Comparison of ENCODE assay signal across 10 cellular contexts in the genomic region with DNA sequence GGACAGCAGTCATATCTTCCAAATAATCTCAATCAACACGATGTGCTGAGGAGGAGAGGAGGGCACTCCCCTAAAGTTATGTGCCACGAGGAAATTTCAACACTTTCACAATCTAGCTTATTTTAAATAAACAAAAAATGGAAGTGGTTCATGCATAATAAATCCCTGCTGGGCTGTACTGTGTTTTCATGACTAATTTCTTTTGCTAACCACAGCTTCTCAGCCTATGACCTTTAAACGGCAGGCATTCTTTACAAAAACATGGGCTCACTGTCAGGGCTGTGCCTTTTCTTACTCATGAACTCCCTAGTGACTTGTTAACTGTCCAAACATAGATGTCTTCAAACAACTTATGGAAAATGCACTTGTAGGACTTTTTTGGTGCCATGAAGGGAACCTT.
DNase-seq lines count a peak whose midpoint lies in the region; ATAC-seq lines count a peak whose summit lies in the region.
"Had no signal": no experiment of that assay in that cellular context is flagged by ENCODE, and none has a peak within 500 bp of the region (broad histone marks: within the 10 kb centered on the region; RNA-seq: fewer than 3 reads in every experiment).

No MANE protein-coding gene starts in this region.

- H3K27me3 Mint-ChIP-seq in stimulated activated naive CD8-positive, alpha-beta T cell treated with anti-CD3 and anti-CD28 coated beads, Interleukin-15, amount 100 ng/mL, for 72 hours: no peaks in the 10 kb centered on the region
- H3K27me3 Mint-ChIP-seq: activated CD8-positive, alpha-beta memory T cell treated with anti-CD3 and anti-CD28 coated beads, Interleukin-2, amount 10 ng/mL, durations not matched to agents 7 days and 5 days had no signal

- no peaks in the 10 kb centered on the region for H3K4me1 Mint-ChIP-seq in stimulated activated naive CD8-positive, alpha-beta T cell treated with anti-CD3 and anti-CD28 coated beads, Interleukin-15, amount 100 ng/mL, for 72 hours
- H3K4me1 Mint-ChIP-seq: activated CD8-positive, alpha-beta memory T cell treated with anti-CD3 and anti-CD28 coated beads, Interleukin-2, amount 10 ng/mL, durations not matched to agents 7 days and 5 days had no signal

- peak; percentile 40 for ATAC-seq in stimulated activated naive CD8-positive, alpha-beta T cell treated with anti-CD3 and anti-CD28 coated beads, Interleukin-15, Interleukin-2, amounts not matched to agents 100 U/mL and 50 U/mL, for 24 hours
- ATAC-seq in stimulated activated naive CD8-positive, alpha-beta T cell treated with anti-CD3 and anti-CD28 coated beads, Interleukin-15, amount 100 ng/mL, for 72 hours: no peak
- ATAC-seq in GM21423 (IDR thresholded peaks at IDR 0.05; ENCODE audit: unreplicated experiment) (no peak), GM18868 (IDR thresholded peaks at IDR 0.05; ENCODE audit: unreplicated experiment) (no peak)
- ATAC-seq: activated CD8-positive, alpha-beta memory T cell treated with anti-CD3 and anti-CD28 coated beads, Interleukin-2, amount 10 ng/mL, durations not matched to agents 7 days and 5 days had no signal

- no peak overlapping the region for H3K27ac Mint-ChIP-seq in stimulated activated naive CD8-positive, alpha-beta T cell treated with anti-CD3 and anti-CD28 coated beads, Interleukin-15, amount 100 ng/mL, for 72 hours
- H3K27ac Mint-ChIP-seq: activated CD8-positive, alpha-beta memory T cell treated with anti-CD3 and anti-CD28 coated beads, Interleukin-2, amount 10 ng/mL, durations not matched to agents 7 days and 5 days had no signal

- H3K4me3 Mint-ChIP-seq in stimulated activated naive CD8-positive, alpha-beta T cell treated with anti-CD3 and anti-CD28 coated beads, Interleukin-15, amount 100 ng/mL, for 72 hours: no peak overlapping the region
- H3K4me3 Mint-ChIP-seq: activated CD8-positive, alpha-beta memory T cell treated with anti-CD3 and anti-CD28 coated beads, Interleukin-2, amount 10 ng/mL, durations not matched to agents 7 days and 5 days had no signal

- no peak for DNase-seq in stimulated activated naive CD8-positive, alpha-beta T cell treated with anti-CD3 and anti-CD28 coated beads, Interleukin-15, Interleukin-2, amounts not matched to agents 100 U/mL and 50 U/mL, for 24 hours
- no peak for DNase-seq in stimulated activated naive CD8-positive, alpha-beta T cell treated with anti-CD3 and anti-CD28 coated beads, Interleukin-15, amount 100 ng/mL, for 72 hours
- peak; percentile 64 for DNase-seq in T1000 (lab: John Stamatoyannopoulos, UW)
- peak; percentile 41 for DNase-seq in glomerular endothelial cell (ENCODE audit: extremely low read depth, low read depth, low spot score)
- DNase-seq in NCI-H526 treated with DMSO at 0.1 percent for 48 hours (lab: John Stamatoyannopoulos, UW): no peak
- DNase-seq in Ammon's horn (ENCODE audit: low spot score): no peak
- DNase-seq: activated CD8-positive, alpha-beta memory T cell treated with anti-CD3 and anti-CD28 coated beads, Interleukin-2, amount 10 ng/mL, durations not matched to agents 7 days and 5 days; ovary had no signal

- H3K9me3 Mint-ChIP-seq in stimulated activated naive CD8-positive, alpha-beta T cell treated with anti-CD3 and anti-CD28 coated beads, Interleukin-15, amount 100 ng/mL, for 72 hours: no peaks in the 10 kb centered on the region

Comparison
In these comparisons a context has a peak if more than half of its experiments do, and no peak if none do; other contexts are left out.
1. DNase-seq: peak in T1000 (single experiment) and glomerular endothelial cell (single experiment); none in stimulated activated naive CD8-positive, alpha-beta T cell treated with anti-CD3 and anti-CD28 coated beads, Interleukin-15, Interleukin-2, amounts not matched to agents 100 U/mL and 50 U/mL, for 24 hours (single experiment), stimulated activated naive CD8-positive, alpha-beta T cell treated with anti-CD3 and anti-CD28 coated beads, Interleukin-15, amount 100 ng/mL, for 72 hours (0 of 2), NCI-H526 treated with DMSO at 0.1 percent for 48 hours (single experiment) and Ammon's horn (single experiment).